8 cellular contexts compared by ENCODE assay signal in genomic region chr4:2261853-2262144, GRCh38. TPM values are rescaled to one million over a fixed set of nuclear protein-coding genes. Genes with fewer than 3 reads are reported as not detected.
DNase-seq lines count a peak whose midpoint lies in the region; ATAC-seq and TF ChIP-seq lines count a peak whose summit lies in the region.

A gene with protein sequence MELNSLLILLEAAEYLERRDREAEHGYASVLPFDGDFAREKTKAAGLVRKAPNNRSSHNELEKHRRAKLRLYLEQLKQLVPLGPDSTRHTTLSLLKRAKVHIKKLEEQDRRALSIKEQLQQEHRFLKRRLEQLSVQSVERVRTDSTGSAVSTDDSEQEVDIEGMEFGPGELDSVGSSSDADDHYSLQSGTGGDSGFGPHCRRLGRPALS (minus strand): TSS chr4:2262109. CDS start chr4:2261980, 129 bp downstream.

- H3K27ac Mint-ChIP-seq in type B pancreatic cell: no peak within 1 kb of the TSS

- H3K4me3 Mint-ChIP-seq in type B pancreatic cell: peak within 1 kb of the TSS; percentile 83

- H3K9ac ChIP-seq in HUES6 (ENCODE audit: low read length): peak within 1 kb of the TSS; percentile 79

- no peaks in the 10 kb centered on the region for H3K4me1 Mint-ChIP-seq in type B pancreatic cell (ENCODE audit: unreplicated experiment)

- no peak for TF ChIP-seq CTCF in type B pancreatic cell (conservative IDR thresholded peaks at IDR 0.05)

- no peaks in the 10 kb centered on the region for H3K9me3 ChIP-seq in HUES6 (ENCODE audit: control insufficient read depth, insufficient read depth, low read depth, low read length)

- no peaks in the 10 kb centered on the region; the same call in 1 of the 2 replicates for H3K4me1 ChIP-seq in HUES6 (ENCODE audit: control insufficient read depth, insufficient read depth, low read length)

- no peaks in the 10 kb centered on the region for H3K9me3 Mint-ChIP-seq in type B pancreatic cell

- H3K27ac ChIP-seq in HUES6 (ENCODE audit: low read depth, low read length): peak within 1 kb of the TSS; percentile 65; the same call in 1 of the 2 replicates

- 0 out of 2 replicates have a peak, but pooled peaks cover 9% of the 10 kb centered on the region for H3K27me3 ChIP-seq in HUES6 (ENCODE audit: control insufficient read depth, insufficient read depth, low read length)

- H3K36me3 Mint-ChIP-seq in type B pancreatic cell: no peaks in the 10 kb centered on the region

- ATAC-seq in GM18511 (IDR thresholded peaks at IDR 0.05; ENCODE audit: unreplicated experiment): peak; percentile 2

- DNase-seq in cerebellum (ENCODE audit: low spot score) (no peak), lung microvascular endothelial cell (ENCODE audit: low read depth in 2 of 2) (no peak), type B pancreatic cell (ENCODE audit: extremely low spot score, unreplicated experiment) (no peak), NCI-H2081 (lab: John Stamatoyannopoulos, UW) (no peak), NCI-H1930 (lab: John Stamatoyannopoulos, UW) (no peak)
- DNase-seq in activated CD4-positive, alpha-beta T cell treated with anti-CD3 and anti-CD28 coated beads for 4 hours: no peak

- H3K27me3 Mint-ChIP-seq in type B pancreatic cell: no peaks in the 10 kb centered on the region

- no peaks in the 10 kb centered on the region for H3K36me3 ChIP-seq in HUES6 (ENCODE audit: control insufficient read depth, insufficient read depth, low read length)

- peak within 1 kb of the TSS; percentile 85 for H3K4me3 ChIP-seq in HUES6 (ENCODE audit: low read depth, low read length)

RNA-seq across cellular contexts. Expression of the gene that starts here (rescaled TPM):
- total RNA-seq in cerebellum (28.9 TPM), lung microvascular endothelial cell (48.2 and 56.2 TPM in 2 replicates), type B pancreatic cell (ENCODE audit: low replicate concordance) (59.8 and 79.9 TPM in 2 replicates)
